Comparison of ENCODE assay signal across 24 cellular contexts in the genomic region with DNA sequence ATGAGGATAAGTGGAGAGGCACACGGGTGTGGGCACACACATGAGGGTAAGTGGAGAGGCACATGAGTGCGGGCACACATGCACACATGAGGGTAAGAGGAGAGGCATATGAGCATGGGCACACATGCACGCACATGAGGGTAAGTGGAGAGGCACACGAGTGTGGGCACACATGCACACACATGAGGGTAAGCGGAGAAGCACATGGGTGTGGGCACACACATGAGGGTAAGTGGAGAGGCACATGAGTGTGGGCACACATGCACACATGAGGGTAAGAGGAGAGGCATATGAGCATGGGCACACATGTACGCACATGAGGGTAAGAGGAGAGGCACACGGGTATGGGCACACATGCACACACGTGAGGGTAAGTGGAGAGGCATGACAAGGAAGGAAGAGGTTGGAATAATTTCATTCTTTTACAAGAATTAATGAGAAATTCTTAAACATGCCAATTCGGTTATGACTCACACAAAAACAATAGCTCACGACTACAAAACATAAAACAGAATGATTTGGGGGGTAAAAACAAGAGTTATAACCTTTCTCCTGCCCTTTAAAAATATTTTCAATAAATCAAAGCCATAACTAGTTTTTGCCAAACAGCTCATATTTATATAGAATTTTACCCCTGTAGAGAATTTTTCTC.
"Had no signal": no experiment of that assay in that cellular context is flagged by ENCODE, and none has a peak within 500 bp of the region (broad histone marks: within the 10 kb centered on the region; RNA-seq: fewer than 3 reads in every experiment).

No MANE protein-coding gene starts in this region.

- H3K9me3 ChIP-seq: ascending aorta, colonic mucosa, heart right ventricle, thoracic aorta, vagina had no signal

- DNase-seq: activated CD4-positive, alpha-beta memory T cell treated with anti-CD3 and anti-CD28 coated beads, Interleukin-2, amount 10 ng/mL, durations not matched to agents 7 days and 5 days; activated CD4-positive, alpha-beta T cell treated with anti-CD3 and anti-CD28 coated beads for 1 hour; activated CD4-positive, alpha-beta T cell treated with anti-CD3 and anti-CD28 coated beads, Interleukin-2, amount 10 ng/mL, durations not matched to agents 7 days and 5 days; activated CD8-positive, alpha-beta memory T cell treated with anti-CD3 and anti-CD28 coated beads, Interleukin-2, amount 50 U/mL, for 48 hours; activated gamma-delta T cell; activated naive CD4-positive, alpha-beta T cell treated with anti-CD3 and anti-CD28 coated beads, Interleukin-2, amount 10 ng/mL, durations not matched to agents 7 days and 5 days; activated naive CD8-positive, alpha-beta T cell treated with anti-CD3 and anti-CD28 coated beads, Interleukin-2, amount 10 ng/mL, durations not matched to agents 7 days and 5 days; activated T-cell treated with anti-CD3 and anti-CD28 coated beads, Interleukin-2, amount 50 U/mL, for 24 hours; cerebellar nuclear complex; colonic mucosa; dorsolateral prefrontal cortex; effector memory CD4-positive, alpha-beta T cell; heart right ventricle; naive thymus-derived CD8-positive, alpha-beta T cell; right cardiac atrium; stimulated activated CD4-positive, alpha-beta T cell treated with anti-CD3 and anti-CD28 coated beads, Interleukin-4, amount 100 ng/mL, for 1 hour; stimulated activated naive CD8-positive, alpha-beta T cell treated with anti-CD3 and anti-CD28 coated beads, Interleukin-15, Interleukin-2, amounts not matched to agents 100 U/mL and 50 U/mL, for 24 hours; T-helper 2 cell had no signal

- H3K27ac ChIP-seq: ascending aorta, cardiac muscle cell, colonic mucosa, dorsolateral prefrontal cortex, heart right ventricle, neural progenitor cell, thoracic aorta, vagina had no signal

- H3K4me3 ChIP-seq: ascending aorta, cardiac muscle cell, colonic mucosa, dorsolateral prefrontal cortex, heart right ventricle, neural progenitor cell, thoracic aorta, vagina had no signal

- H2AFZ ChIP-seq: neural progenitor cell had no signal

- H3K36me3 ChIP-seq: ascending aorta, cardiac muscle cell, colonic mucosa, heart right ventricle, neural progenitor cell, thoracic aorta, vagina had no signal

- H3K4me1 ChIP-seq: colonic mucosa, neural progenitor cell, vagina had no signal

- H3K9ac ChIP-seq: neural progenitor cell had no signal

- ATAC-seq: naive thymus-derived CD8-positive, alpha-beta T cell; stimulated activated naive CD8-positive, alpha-beta T cell treated with anti-CD3 and anti-CD28 coated beads, Interleukin-15, Interleukin-2, amounts not matched to agents 100 U/mL and 50 U/mL, for 24 hours; WTC11 had no signal

- H3K27me3 ChIP-seq: ascending aorta, cardiac muscle cell, colonic mucosa, dorsolateral prefrontal cortex, heart right ventricle, neural progenitor cell, vagina had no signal

- H3K4me2 ChIP-seq: neural progenitor cell had no signal
